In the genomic region with DNA sequence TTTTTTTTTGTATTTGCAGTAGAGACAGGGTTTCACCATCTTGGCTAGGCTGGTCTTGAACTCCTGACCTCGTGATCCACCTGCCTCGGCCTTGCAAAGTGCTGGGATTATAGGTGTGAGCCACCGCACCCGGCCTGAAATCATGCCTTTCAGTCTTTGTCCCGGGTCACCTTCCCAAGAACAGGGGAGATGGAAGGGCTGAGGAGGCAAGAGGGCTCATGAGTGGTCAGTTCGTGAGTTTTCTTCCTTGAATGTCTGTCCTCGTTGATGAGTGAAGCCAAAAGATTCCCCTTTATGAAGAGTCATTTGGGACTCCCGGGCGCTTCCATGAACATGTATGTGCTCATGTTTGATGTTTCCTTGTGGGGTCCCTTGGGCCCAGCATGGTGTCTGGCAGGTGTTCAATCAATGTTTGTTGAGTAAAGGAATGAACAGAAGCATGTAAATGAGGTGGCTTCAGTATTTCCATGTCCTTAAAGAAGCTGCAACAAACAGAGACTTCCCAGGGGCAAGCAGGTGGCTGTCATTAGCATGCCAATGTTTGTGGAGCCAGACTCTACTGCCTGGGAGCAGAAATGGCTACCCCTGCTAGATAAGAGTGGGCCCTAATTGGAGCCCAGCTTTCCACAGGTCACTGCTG, we compare ENCODE assay signal across 1 cellular context.
TF ChIP-seq lines count a peak whose summit lies in the region.

No MANE protein-coding gene starts in this region.

TF ChIP-seq in WTC11, 78 proteins besides CTCF, POLR2A, EP300 and RAD21 (continued from another document):
- TF ChIP-seq JAZF1 (CRISPR knock-in tag; IDR thresholded peaks at IDR 0.05) (no peak), IRF1 (CRISPR knock-in tag; IDR thresholded peaks at IDR 0.05) (no peak), TEAD4 (CRISPR knock-in tag; IDR thresholded peaks at IDR 0.05) (no peak), PRRX2 (CRISPR knock-in tag; IDR thresholded peaks at IDR 0.05) (no peak), CBFB (CRISPR knock-in tag; IDR thresholded peaks at IDR 0.05; ENCODE audit: low read depth) (no peak)
